Comparison of ENCODE assay signal across 15 cellular contexts in the genomic region with DNA sequence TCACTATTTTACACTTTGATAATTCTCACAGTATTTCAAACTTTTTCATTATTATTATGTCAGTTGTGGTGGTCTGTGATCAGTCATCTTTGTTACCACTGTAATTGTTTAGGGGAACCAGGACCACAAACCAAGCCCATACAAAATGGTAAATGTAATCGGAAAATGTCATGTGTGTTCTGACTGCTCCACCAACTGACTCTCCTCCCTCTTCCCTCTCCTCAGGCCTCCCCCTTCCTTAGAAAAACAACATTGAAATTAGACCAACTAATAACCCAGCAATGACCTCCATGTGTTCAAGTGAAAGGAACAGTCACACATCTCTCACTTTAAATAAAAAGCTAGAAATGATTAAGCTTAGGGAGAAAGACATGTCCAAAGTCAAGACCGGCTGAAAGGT.
DNase-seq lines count a peak whose midpoint lies in the region; ATAC-seq, FAIRE-seq and TF ChIP-seq lines count a peak whose summit lies in the region.
"Had no signal": no experiment of that assay in that cellular context is flagged by ENCODE, and none has a peak within 500 bp of the region (broad histone marks: within the 10 kb centered on the region; RNA-seq: fewer than 3 reads in every experiment).

No MANE protein-coding gene starts in this region.

- peaks cover 24% of the 10 kb centered on the region for H3K36me3 Mint-ChIP-seq in nephron progenitor cell (ENCODE audit: low read depth)
- peaks cover 3% of the 10 kb centered on the region for H3K36me3 Mint-ChIP-seq in effector memory CD8-positive, alpha-beta T cell (ENCODE audit: insufficient read depth)

- H3K27ac Mint-ChIP-seq in nephron progenitor cell = peak overlapping the region; percentile 76
- H3K27ac Mint-ChIP-seq in stimulated activated naive CD8-positive, alpha-beta T cell treated with anti-CD3 and anti-CD28 coated beads, Interleukin-15, amount 100 ng/mL, for 72 hours = peak overlapping the region; percentile 9 to 17
- H3K27ac Mint-ChIP-seq in effector memory CD8-positive, alpha-beta T cell = no peak overlapping the region
- H3K27ac Mint-ChIP-seq: CD8-positive, alpha-beta memory T cell had no signal

- no peaks in the 10 kb centered on the region for H3K27me3 Mint-ChIP-seq in nephron progenitor cell (ENCODE audit: low read depth, poor library complexity)
- no peaks in the 10 kb centered on the region for H3K27me3 Mint-ChIP-seq in stimulated activated naive CD8-positive, alpha-beta T cell treated with anti-CD3 and anti-CD28 coated beads, Interleukin-15, amount 100 ng/mL, for 72 hours
- no peaks in the 10 kb centered on the region for H3K27me3 Mint-ChIP-seq in effector memory CD8-positive, alpha-beta T cell

- no peak overlapping the region for H3K4me2 ChIP-seq in HepG2 (ENCODE audit: low read depth, low read length)
- H3K4me2 ChIP-seq: BLaER1 had no signal

- TF ChIP-seq CTCF in HepG2 (CRISPR knock-in tag; IDR thresholded peaks at IDR 0.05) (no peak), right lobe of liver (IDR thresholded peaks at IDR 0.05) (no peak), kidney (IDR thresholded peaks at IDR 0.05; ENCODE audit: borderline replicate concordance, extremely low read depth, insufficient read depth) (no peak), nephron progenitor cell (IDR thresholded peaks at IDR 0.05) (no peak), psoas muscle (IDR thresholded peaks at IDR 0.05) (no peak), transverse colon (IDR thresholded peaks at IDR 0.05) (no peak)

- H3K79me2 ChIP-seq in HepG2 (ENCODE audit: insufficient read depth, low read length) = peaks cover 98% of the 10 kb centered on the region

- no peak overlapping the region for H3K4me3 Mint-ChIP-seq in nephron progenitor cell
- no peak overlapping the region for H3K4me3 Mint-ChIP-seq in stimulated activated naive CD8-positive, alpha-beta T cell treated with anti-CD3 and anti-CD28 coated beads, Interleukin-15, amount 100 ng/mL, for 72 hours
- H3K4me3 Mint-ChIP-seq in effector memory CD8-positive, alpha-beta T cell = no peak overlapping the region
- H3K4me3 Mint-ChIP-seq: CD8-positive, alpha-beta memory T cell had no signal

- H3K4me3 ChIP-seq in HepG2 (replicated peaks in 1 of 3; ENCODE audit: insufficient read depth in 1 of 3, low read depth in 2 of 3, low read length in 3 of 3) (no peak overlapping the region), right lobe of liver (no peak overlapping the region), kidney (ENCODE audit: low read length in 2 of 2) (peak overlapping the region in 1 of 2 donors; percentile 15), psoas muscle (no peak overlapping the region), transverse colon (no peak overlapping the region)
- H3K4me3 ChIP-seq: BLaER1 had no signal

- H3K36me3 ChIP-seq in HepG2 (replicated peaks in 1 of 2; ENCODE audit: control insufficient read depth in 1 of 2, insufficient read depth in 2 of 2, low read length in 2 of 2) = no peaks in the 10 kb centered on the region; a peak in 2 of 5 replicates
- H3K36me3 ChIP-seq in right lobe of liver = no peaks in the 10 kb centered on the region
- H3K36me3 ChIP-seq in kidney (ENCODE audit: control insufficient read depth in 1 of 2, insufficient read depth in 2 of 2, low read length in 2 of 2) = no peaks in the 10 kb centered on the region
- H3K36me3 ChIP-seq in psoas muscle (ENCODE audit: insufficient read depth in 1 of 2, low read depth in 1 of 2) = no peaks in the 10 kb centered on the region
- H3K36me3 ChIP-seq in transverse colon = no peaks in the 10 kb centered on the region
- H3K36me3 ChIP-seq: BLaER1 had no signal

- ATAC-seq in HepG2 (no peak; the same call in 1 of the 3 replicates), right lobe of liver (no peak), psoas muscle (no peak)
- ATAC-seq in stimulated activated naive CD8-positive, alpha-beta T cell treated with anti-CD3 and anti-CD28 coated beads, Interleukin-15, amount 100 ng/mL, for 72 hours = peak; percentile 82
- ATAC-seq in effector memory CD8-positive, alpha-beta T cell (replicated peaks) = no peak
- ATAC-seq: HCT116 had no signal

- in situ Hi-C loops in HepG2 (cut with HindIII; ENCODE audit: extremely low pct_ligation_motif_present, low pct_unique_long_range_greater_than_20kb) (no loop called here), transverse colon (cut with MboI; ENCODE audit: low pct_ligation_motif_present in 1 of 4, low pct_unique_long_range_greater_than_20kb in 1 of 4, low sequenced_read_pairs in 3 of 4) (loop anchor here in 1 of 4 donors (25.0 kb wide), 1 partner anchor 456 kb away; no protein-coding TSS in a partner anchor)

- TF ChIP-seq EP300 in HepG2 (IDR thresholded peaks at IDR 0.05; ENCODE audit: low read depth in 2 of 2, low read length in 2 of 2) (no peak), HepG2 (CRISPR knock-in tag; IDR thresholded peaks at IDR 0.05; ENCODE audit: borderline replicate concordance) (no peak), transverse colon (IDR thresholded peaks at IDR 0.05; ENCODE audit: low read depth) (no peak)

- no TSS peak for BruUV-seq in HepG2 (replicated peaks; lab: Mats Ljungman, UMichigan)

- CTCF ChIA-PET in HepG2 (lab: Yijun Ruan, JAX; ENCODE audit: low intra/inter-chr PET ratio, low total read pairs) = no interaction called here

- H3K9me3 Mint-ChIP-seq in nephron progenitor cell = peaks cover 18% of the 10 kb centered on the region
- H3K9me3 Mint-ChIP-seq in stimulated activated naive CD8-positive, alpha-beta T cell treated with anti-CD3 and anti-CD28 coated beads, Interleukin-15, amount 100 ng/mL, for 72 hours = peaks cover 13 to 14% of the 10 kb centered on the region in 2 donors
- peaks cover 6 to 10% of the 10 kb centered on the region in 2 donors for H3K9me3 Mint-ChIP-seq in effector memory CD8-positive, alpha-beta T cell

- POLR2A ChIA-PET in HepG2 (lab: Yijun Ruan, JAX) = interaction anchor here (1.0 kb wide), 1 partner anchor 11 kb away, joined by 3 read pairs; no protein-coding TSS in a partner anchor

- peaks cover 5% of the 10 kb centered on the region; the same call in 1 of the 2 replicates for H3K9me3 ChIP-seq in HepG2 (ENCODE audit: low read length)
- no peaks in the 10 kb centered on the region for H3K9me3 ChIP-seq in right lobe of liver
- H3K9me3 ChIP-seq in kidney (ENCODE audit: control insufficient read depth in 1 of 2, low read length in 2 of 2) = no peaks in the 10 kb centered on the region
- H3K9me3 ChIP-seq in psoas muscle = peaks cover 9% of the 10 kb centered on the region
- H3K9me3 ChIP-seq in transverse colon = peaks cover 0 to 9% of the 10 kb centered on the region in 2 donors
- H3K9me3 ChIP-seq: Caco-2 had no signal

- H4K20me1 ChIP-seq in HepG2 (ENCODE audit: insufficient read depth, low read length) = peaks cover 24% of the 10 kb centered on the region

- no peak for TF ChIP-seq POLR2A in HepG2 (IDR thresholded peaks at IDR 0.05; ENCODE audit: insufficient read depth in 1 of 2, low read depth in 2 of 2, low read length in 2 of 2)
- no peak for TF ChIP-seq POLR2A in right lobe of liver (IDR thresholded peaks at IDR 0.05)
- TF ChIP-seq POLR2A in transverse colon (IDR thresholded peaks at IDR 0.05) = no peak

- DNase-seq in HepG2 (ENCODE audit: low spot score) (no peak), right lobe of liver (no peak), kidney (no peak), nephron progenitor cell (no peak), psoas muscle (no peak), transverse colon (no peak)
- no peak for DNase-seq in stimulated activated naive CD8-positive, alpha-beta T cell treated with anti-CD3 and anti-CD28 coated beads, Interleukin-15, amount 100 ng/mL, for 72 hours
- DNase-seq in effector memory CD8-positive, alpha-beta T cell = no peak
- DNase-seq: 8988T; AML-193; Caco-2; CD8-positive, alpha-beta memory T cell; GF-D8 had no signal

- FAIRE-seq in HepG2 (lab: Jason Lieb, UNC) (no peak), kidney (lab: Jason Lieb, UNC) (peak; percentile 30)

- H3K4me1 ChIP-seq in HepG2 (ENCODE audit: insufficient read depth, low read length) (peaks cover 24% of the 10 kb centered on the region), right lobe of liver (no peaks in the 10 kb centered on the region), kidney (ENCODE audit: control insufficient read depth in 1 of 2, insufficient read depth in 1 of 2, low read depth in 1 of 2, low read length in 2 of 2) (peaks cover 2 to 4% of the 10 kb centered on the region in 2 donors), psoas muscle (peaks cover 2% of the 10 kb centered on the region), transverse colon (no peaks in the 10 kb centered on the region)
- H3K4me1 ChIP-seq: BLaER1, Caco-2 had no signal

- 87% methylated on average over 2 of the region's 2 CpGs for WGBS in HepG2 (ENCODE audit: low lambda C conversion rate)
- 85% methylated on average over 2 of the region's 2 CpGs for WGBS in right lobe of liver (ENCODE audit: insufficient coverage, low coverage, low lambda C conversion rate, missing lambda C conversion rate)
- WGBS in psoas muscle, 3 donors = 91 to 92% (median 91%) methylated on average over 2 of the region's 2 CpGs
- WGBS in transverse colon (ENCODE audit: low coverage in 1 of 2), 2 donors = 84 to 89% methylated on average over 1 to 2 of the region's 2 CpGs

- H2AFZ ChIP-seq in HepG2 (ENCODE audit: low read length) = no peak overlapping the region

- peaks cover 10% of the 10 kb centered on the region for H3K4me1 Mint-ChIP-seq in nephron progenitor cell
- H3K4me1 Mint-ChIP-seq in stimulated activated naive CD8-positive, alpha-beta T cell treated with anti-CD3 and anti-CD28 coated beads, Interleukin-15, amount 100 ng/mL, for 72 hours = peaks cover 30% of the 10 kb centered on the region
- H3K4me1 Mint-ChIP-seq in effector memory CD8-positive, alpha-beta T cell (ENCODE audit: low read depth in 2 of 2) = peaks cover 15 to 16% of the 10 kb centered on the region in 2 donors

- H3K27me3 ChIP-seq in HepG2 (ENCODE audit: control insufficient read depth in 1 of 2, insufficient read depth in 2 of 2, low read length in 2 of 2) (no peaks in the 10 kb centered on the region), right lobe of liver (no peaks in the 10 kb centered on the region), psoas muscle (ENCODE audit: insufficient read depth in 3 of 3, low read length in 2 of 3) (no peaks in the 10 kb centered on the region), transverse colon (no peaks in the 10 kb centered on the region)
- H3K27me3 ChIP-seq: BLaER1 had no signal

- H3K9ac ChIP-seq in HepG2 (ENCODE audit: insufficient read depth, low read depth, low read length) (no peak overlapping the region), kidney (ENCODE audit: low read length in 2 of 2) (no peak overlapping the region)
- H3K9ac ChIP-seq: BLaER1 had no signal

- intact Hi-C loops in HepG2 (cut with micrococcal nuclease; ENCODE audit: unreplicated experiment) = loop anchor here (10.0 kb wide), 1 partner anchor 263 kb away; no protein-coding TSS in a partner anchor
- intact Hi-C loops in right lobe of liver (cut with DNase I) = no loop called here
- intact Hi-C loops in kidney (cut with DNase I) = no loop called here
- intact Hi-C loops in psoas muscle (cut with DNase I) = no loop called here
- intact Hi-C loops in transverse colon (cut with DNase I; ENCODE audit: low total_unique reads) = no loop called here

- no peak for TF ChIP-seq RAD21 in HepG2 (CRISPR knock-in tag; IDR thresholded peaks at IDR 0.05)

- no peak overlapping the region for H3K27ac ChIP-seq in HepG2 (ENCODE audit: extremely low read length, insufficient read depth, low read length)
- no peak overlapping the region for H3K27ac ChIP-seq in right lobe of liver
- H3K27ac ChIP-seq in kidney (ENCODE audit: low read depth in 2 of 2, low read length in 2 of 2) = no peak overlapping the region
- H3K27ac ChIP-seq in psoas muscle = no peak overlapping the region
- no peak overlapping the region for H3K27ac ChIP-seq in transverse colon
- H3K27ac ChIP-seq: BLaER1 had no signal

Comparison
In these comparisons a context has a peak if more than half of its experiments do, and no peak if none do; other contexts are left out.
1. H3K27ac Mint-ChIP-seq: peak in nephron progenitor cell (single experiment) and stimulated activated naive CD8-positive, alpha-beta T cell treated with anti-CD3 and anti-CD28 coated beads, Interleukin-15, amount 100 ng/mL, for 72 hours (2 of 2); none in effector memory CD8-positive, alpha-beta T cell (0 of 2).